In the genomic region with DNA sequence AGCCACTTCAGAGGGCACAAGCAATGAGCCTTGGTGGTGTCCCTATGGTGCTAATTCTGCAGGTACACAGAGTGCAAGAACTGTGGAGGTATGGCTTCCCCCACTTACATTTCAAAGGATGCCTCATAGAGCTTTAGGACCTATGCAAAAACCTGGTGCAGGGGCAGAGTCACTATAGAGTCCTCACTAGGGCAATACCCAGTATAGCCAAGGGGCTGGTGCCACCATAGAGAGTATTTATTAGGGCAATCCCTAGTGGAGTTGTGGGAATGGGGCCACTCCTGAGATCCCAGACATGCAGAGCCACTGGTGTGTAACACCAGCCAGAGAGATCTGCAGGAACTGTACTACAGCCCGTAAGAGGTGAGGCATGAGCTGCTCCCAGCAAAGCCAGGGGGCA, we compare ENCODE assay signal across 26 cellular contexts.
"Had no signal": no experiment of that assay in that cellular context is flagged by ENCODE, and none has a peak within 500 bp of the region (broad histone marks: within the 10 kb centered on the region; RNA-seq: fewer than 3 reads in every experiment).

No MANE protein-coding gene starts in this region.

- H3K27me3 ChIP-seq: brain microvascular endothelial cell, foreskin keratinocyte, gastrocnemius medialis, heart left ventricle had no signal

- H3K36me3 Mint-ChIP-seq: activated naive CD4-positive, alpha-beta T cell treated with anti-CD3 and anti-CD28 coated beads, Interleukin-2, amount 10 ng/mL, durations not matched to agents 7 days and 5 days; activated naive CD4-positive, alpha-beta T cell treated with anti-CD3 and anti-CD28 coated beads, Interleukin-2, amount 50 U/mL, for 72 hours; activated naive CD8-positive, alpha-beta T cell treated with anti-CD3 and anti-CD28 coated beads, Interleukin-2, amount 10 ng/mL, durations not matched to agents 7 days and 5 days had no signal

- H3K9me3 Mint-ChIP-seq: activated CD4-positive, alpha-beta T cell treated with anti-CD3 and anti-CD28 coated beads, Interleukin-2, amount 10 ng/mL, durations not matched to agents 7 days and 5 days; activated CD8-positive, alpha-beta T cell treated with anti-CD3 and anti-CD28 coated beads for 36 hours; activated naive CD4-positive, alpha-beta T cell treated with anti-CD3 and anti-CD28 coated beads, Interleukin-2, amount 50 U/mL, for 72 hours; activated naive CD8-positive, alpha-beta T cell treated with anti-CD3 and anti-CD28 coated beads, Interleukin-2, amount 10 ng/mL, durations not matched to agents 7 days and 5 days; activated T-cell treated with anti-CD3 and anti-CD28 coated beads, Interleukin-2, amount 50 U/mL, for 4 hours; activated T-helper 2 cell treated with anti-CD3 and anti-CD28 coated beads, Interferon-gamma antibody, Interleukin-2, Interleukin-4, amounts not matched to agents 10 μg/mL and 5 μg/mL and 100 μg/mL, durations not matched to agents 14 hours and 24 hours and 36 hours; central memory CD8-positive, alpha-beta T cell; dendritic cell treated with granulocyte-macrophage colony-stimulating factor and Interleukin-4, amounts not matched to agents 40 ng/mL and 50 ng/mL, for 4 days; endodermal cell had no signal

- DNase-seq: activated CD4-positive, alpha-beta T cell treated with anti-CD3 and anti-CD28 coated beads for 36 hours; activated CD4-positive, alpha-beta T cell treated with anti-CD3 and anti-CD28 coated beads, Interleukin-2, amount 10 ng/mL, durations not matched to agents 7 days and 5 days; activated CD4-positive, alpha-beta T cell treated with anti-CD3 and anti-CD28 coated beads, Interleukin-2, amount 50 U/mL, for 48 hours; activated CD4-positive, CD25-positive, alpha-beta regulatory T cell; activated CD4-positive, CD25-positive, alpha-beta regulatory T cell treated with anti-CD3 and anti-CD28 coated beads, Interleukin-2, amount 50 U/mL, for 72 hours; activated CD8-positive, alpha-beta memory T cell treated with anti-CD3 and anti-CD28 coated beads for 24 hours; activated CD8-positive, alpha-beta T cell treated with anti-CD3 and anti-CD28 coated beads for 36 hours; activated effector memory CD4-positive, alpha-beta T cell treated with anti-CD3 and anti-CD28 coated beads, Interleukin-2, amount 50 U/mL, for 16 hours; activated naive CD4-positive, alpha-beta T cell treated with anti-CD3 and anti-CD28 coated beads, Interleukin-2, amount 10 ng/mL, durations not matched to agents 7 days and 5 days; activated naive CD8-positive, alpha-beta T cell treated with anti-CD3 and anti-CD28 coated beads, Interleukin-2, amount 10 ng/mL, durations not matched to agents 7 days and 5 days; activated T-cell treated with anti-CD3 and anti-CD28 coated beads, Interleukin-2, amount 50 U/mL, for 4 hours; brain microvascular endothelial cell; dorsolateral prefrontal cortex; effector memory CD4-positive, alpha-beta T cell; endodermal cell; foreskin keratinocyte; gastrocnemius medialis; glutamatergic neuron; heart left ventricle; T-helper 2 cell had no signal

- H3K4me1 Mint-ChIP-seq: activated CD4-positive, alpha-beta T cell treated with anti-CD3 and anti-CD28 coated beads for 36 hours; activated CD4-positive, alpha-beta T cell treated with anti-CD3 and anti-CD28 coated beads, Interleukin-2, amount 10 ng/mL, durations not matched to agents 7 days and 5 days; activated naive CD4-positive, alpha-beta T cell treated with anti-CD3 and anti-CD28 coated beads, Interleukin-2, amount 10 ng/mL, durations not matched to agents 7 days and 5 days; activated naive CD8-positive, alpha-beta T cell treated with anti-CD3 and anti-CD28 coated beads, Interleukin-2, amount 10 ng/mL, durations not matched to agents 7 days and 5 days; central memory CD8-positive, alpha-beta T cell; endodermal cell had no signal

- H3K4me3 ChIP-seq: coronary artery, dorsolateral prefrontal cortex, gastrocnemius medialis, heart left ventricle had no signal

- ATAC-seq: activated CD4-positive, alpha-beta T cell treated with anti-CD3 and anti-CD28 coated beads for 36 hours; activated CD8-positive, alpha-beta T cell treated with anti-CD3 and anti-CD28 coated beads for 36 hours; activated naive CD4-positive, alpha-beta T cell treated with anti-CD3 and anti-CD28 coated beads, Interleukin-2, amount 50 U/mL, for 72 hours; activated T-cell treated with anti-CD3 and anti-CD28 coated beads, Interleukin-2, amount 50 U/mL, for 4 hours; esophagus mucosa; foreskin keratinocyte; gastrocnemius medialis; heart left ventricle had no signal

- H3K36me3 ChIP-seq: brain microvascular endothelial cell, gastrocnemius medialis, heart left ventricle had no signal

- H3K4me1 ChIP-seq: foreskin keratinocyte, gastrocnemius medialis, heart left ventricle had no signal

- H3K4me3 Mint-ChIP-seq: activated CD4-positive, alpha-beta T cell treated with anti-CD3 and anti-CD28 coated beads for 36 hours; activated CD4-positive, alpha-beta T cell treated with anti-CD3 and anti-CD28 coated beads, Interleukin-2, amount 10 ng/mL, durations not matched to agents 7 days and 5 days; activated CD8-positive, alpha-beta T cell treated with anti-CD3 and anti-CD28 coated beads for 36 hours; activated naive CD4-positive, alpha-beta T cell treated with anti-CD3 and anti-CD28 coated beads, Interleukin-2, amount 10 ng/mL, durations not matched to agents 7 days and 5 days; activated naive CD8-positive, alpha-beta T cell treated with anti-CD3 and anti-CD28 coated beads, Interleukin-2, amount 10 ng/mL, durations not matched to agents 7 days and 5 days; activated T-cell treated with anti-CD3 and anti-CD28 coated beads, Interleukin-2, amount 50 U/mL, for 4 hours; central memory CD8-positive, alpha-beta T cell; dendritic cell treated with granulocyte-macrophage colony-stimulating factor and Interleukin-4, amounts not matched to agents 40 ng/mL and 50 ng/mL, for 4 days; endodermal cell had no signal

- H3K27me3 Mint-ChIP-seq: activated CD4-positive, alpha-beta T cell treated with anti-CD3 and anti-CD28 coated beads, Interleukin-2, amount 10 ng/mL, durations not matched to agents 7 days and 5 days; activated naive CD4-positive, alpha-beta T cell treated with anti-CD3 and anti-CD28 coated beads, Interleukin-2, amount 10 ng/mL, durations not matched to agents 7 days and 5 days; activated naive CD8-positive, alpha-beta T cell treated with anti-CD3 and anti-CD28 coated beads, Interleukin-2, amount 10 ng/mL, durations not matched to agents 7 days and 5 days; central memory CD8-positive, alpha-beta T cell; dendritic cell treated with granulocyte-macrophage colony-stimulating factor and Interleukin-4, amounts not matched to agents 40 ng/mL and 50 ng/mL, for 4 days had no signal

- H3K9me3 ChIP-seq: gastrocnemius medialis, heart left ventricle had no signal

- H3K27ac ChIP-seq: brain microvascular endothelial cell, coronary artery, dorsolateral prefrontal cortex, foreskin keratinocyte, gastrocnemius medialis, heart left ventricle had no signal

- H3K27ac Mint-ChIP-seq: activated CD4-positive, alpha-beta T cell treated with anti-CD3 and anti-CD28 coated beads for 36 hours; activated CD4-positive, alpha-beta T cell treated with anti-CD3 and anti-CD28 coated beads, Interleukin-2, amount 10 ng/mL, durations not matched to agents 7 days and 5 days; activated CD8-positive, alpha-beta T cell treated with anti-CD3 and anti-CD28 coated beads for 36 hours; activated naive CD4-positive, alpha-beta T cell treated with anti-CD3 and anti-CD28 coated beads, Interleukin-2, amount 10 ng/mL, durations not matched to agents 7 days and 5 days; activated naive CD4-positive, alpha-beta T cell treated with anti-CD3 and anti-CD28 coated beads, Interleukin-2, amount 50 U/mL, for 72 hours; activated naive CD8-positive, alpha-beta T cell treated with anti-CD3 and anti-CD28 coated beads, Interleukin-2, amount 10 ng/mL, durations not matched to agents 7 days and 5 days; activated T-helper 2 cell treated with anti-CD3 and anti-CD28 coated beads, Interferon-gamma antibody, Interleukin-2, Interleukin-4, amounts not matched to agents 10 μg/mL and 5 μg/mL and 100 μg/mL, durations not matched to agents 14 hours and 24 hours and 36 hours; dendritic cell treated with granulocyte-macrophage colony-stimulating factor and Interleukin-4, amounts not matched to agents 40 ng/mL and 50 ng/mL, for 4 days; endodermal cell had no signal
